In genomic region chr7:158318511-158318913, GRCh38 we compare ENCODE assay signal across 11 cellular contexts.
"Had no signal": no experiment of that assay in that cellular context is flagged by ENCODE, and none has a peak within 500 bp of the region (broad histone marks: within the 10 kb centered on the region; RNA-seq: fewer than 3 reads in every experiment).

No MANE protein-coding gene starts in this region.

- H3K4me3 Mint-ChIP-seq: activated T-helper 17 cell treated with anti-CD3 and anti-CD28 coated beads, Interleukin-2, amount 50 U/mL, for 72 hours; natural killer cell treated with Interleukin-12 subunit alpha and Interleukin-12 subunit beta and Interleukin-15 and Interleukin-18, amount 100 ng/mL, for 72 hours had no signal

- H3K27ac ChIP-seq: thoracic aorta had no signal

- H3K9me3 ChIP-seq: thoracic aorta had no signal

- ATAC-seq: activated T-helper 17 cell treated with anti-CD3 and anti-CD28 coated beads, Interleukin-2, amount 50 U/mL, for 72 hours; natural killer cell treated with Interleukin-12 subunit alpha and Interleukin-12 subunit beta and Interleukin-15 and Interleukin-18, amount 100 ng/mL, for 72 hours had no signal

- H3K27ac Mint-ChIP-seq: activated T-helper 17 cell treated with anti-CD3 and anti-CD28 coated beads, Interleukin-2, amount 50 U/mL, for 72 hours; natural killer cell treated with Interleukin-12 subunit alpha and Interleukin-12 subunit beta and Interleukin-15 and Interleukin-18, amount 100 ng/mL, for 72 hours had no signal

- H3K36me3 ChIP-seq: thoracic aorta had no signal

- FAIRE-seq: frontal cortex, keratinocyte had no signal

- H3K4me1 Mint-ChIP-seq: activated T-helper 17 cell treated with anti-CD3 and anti-CD28 coated beads, Interleukin-2, amount 50 U/mL, for 72 hours had no signal

- H3K9me3 Mint-ChIP-seq: activated T-helper 17 cell treated with anti-CD3 and anti-CD28 coated beads, Interleukin-2, amount 50 U/mL, for 72 hours; natural killer cell treated with Interleukin-12 subunit alpha and Interleukin-12 subunit beta and Interleukin-15 and Interleukin-18, amount 100 ng/mL, for 72 hours had no signal

- H3K4me3 ChIP-seq: thoracic aorta had no signal

- H3K36me3 Mint-ChIP-seq: natural killer cell treated with Interleukin-12 subunit alpha and Interleukin-12 subunit beta and Interleukin-15 and Interleukin-18, amount 100 ng/mL, for 72 hours had no signal

- DNase-seq: activated CD4-positive, CD25-positive, alpha-beta regulatory T cell treated with anti-CD3 and anti-CD28 coated beads, Interleukin-2, amount 50 U/mL, for 72 hours; activated naive CD4-positive, alpha-beta T cell treated with Interleukin-2 at 50 U/mL for 16 hours; cerebellar nuclear complex; effector memory CD4-positive, alpha-beta T cell; stimulated activated CD4-positive, alpha-beta T cell treated with anti-CD3 and anti-CD28 coated beads, Interleukin-12 subunit alpha, Interleukin-12 subunit beta, amount 100 ng/mL, for 4 hours; stimulated activated CD4-positive, alpha-beta T cell treated with anti-CD3 and anti-CD28 coated beads, Interleukin-2, amount 100 ng/mL, for 24 hours had no signal
